Comparison of ENCODE assay signal across 20 cellular contexts in genomic region chr22:38952382-38952993, GRCh38. TPM values are rescaled to one million over a fixed set of nuclear protein-coding genes. Genes with fewer than 3 reads are reported as not detected.
A peak's percentile ranks its signal among the peaks of the same experiment; 100 is the strongest.
DNase-seq lines count a peak whose midpoint lies in the region; ATAC-seq and TF ChIP-seq lines count a peak whose summit lies in the region.
"Had no signal": no experiment of that assay in that cellular context is flagged by ENCODE, and none has a peak within 500 bp of the region (broad histone marks: within the 10 kb centered on the region; RNA-seq: fewer than 3 reads in every experiment).

No MANE protein-coding gene starts in this region.

- no peak for TF ChIP-seq CTCF in glutamatergic neuron (IDR thresholded peaks at IDR 0.05; ENCODE audit: partially characterized antibody, unreplicated experiment)
- TF ChIP-seq CTCF in transverse colon (IDR thresholded peaks at IDR 0.05), result no peak

- POLR2A ChIA-PET in activated CD4-positive, alpha-beta memory T cell treated with anti-CD3 and anti-CD28 coated beads for 36 hours (lab: Charles Lee), result interaction anchor here (1.2 to 2.6 kb wide), 4 partner anchors 10 to 79 kb away, joined by 6 to 27 read pairs (median 10); no protein-coding TSS in a partner anchor

- in situ Hi-C loops in transverse colon (cut with MboI; ENCODE audit: low pct_ligation_motif_present in 1 of 4, low pct_unique_long_range_greater_than_20kb in 1 of 4, low sequenced_read_pairs in 3 of 4), result no loop called here

- H3K36me3 ChIP-seq in transverse colon, result no peaks in the 10 kb centered on the region

- ATAC-seq in activated T-cell treated with anti-CD3 and anti-CD28 coated beads, Interleukin-2, amount 50 U/mL, for 4 hours, result no peak

- no peaks in the 10 kb centered on the region for H3K9me3 Mint-ChIP-seq in activated T-cell treated with anti-CD3 and anti-CD28 coated beads, Interleukin-2, amount 50 U/mL, for 24 hours
- no peaks in the 10 kb centered on the region for H3K9me3 Mint-ChIP-seq in activated T-cell treated with anti-CD3 and anti-CD28 coated beads, Interleukin-2, amount 50 U/mL, for 4 hours
- H3K9me3 Mint-ChIP-seq in activated CD4-positive, alpha-beta memory T cell treated with anti-CD3 and anti-CD28 coated beads for 36 hours, result no peaks in the 10 kb centered on the region
- H3K9me3 Mint-ChIP-seq in glutamatergic neuron (ENCODE audit: unreplicated experiment), result peaks cover 3% of the 10 kb centered on the region
- H3K9me3 Mint-ChIP-seq: activated naive CD4-positive, alpha-beta T cell treated with anti-CD3 and anti-CD28 coated beads, Interleukin-2, amount 50 U/mL, for 24 hours had no signal

- peaks cover 23% of the 10 kb centered on the region for H3K27me3 Mint-ChIP-seq in activated T-cell treated with anti-CD3 and anti-CD28 coated beads, Interleukin-2, amount 50 U/mL, for 24 hours
- peaks cover 7% of the 10 kb centered on the region for H3K27me3 Mint-ChIP-seq in activated T-cell treated with anti-CD3 and anti-CD28 coated beads, Interleukin-2, amount 50 U/mL, for 4 hours (ENCODE audit: low read depth)
- peaks cover 3% of the 10 kb centered on the region for H3K27me3 Mint-ChIP-seq in activated CD4-positive, alpha-beta memory T cell treated with anti-CD3 and anti-CD28 coated beads for 36 hours
- peaks cover 12% of the 10 kb centered on the region for H3K27me3 Mint-ChIP-seq in glutamatergic neuron (ENCODE audit: unreplicated experiment)
- H3K27me3 Mint-ChIP-seq: activated naive CD4-positive, alpha-beta T cell treated with anti-CD3 and anti-CD28 coated beads, Interleukin-2, amount 50 U/mL, for 24 hours had no signal

- DNase-seq in activated T-cell treated with anti-CD3 and anti-CD28 coated beads, Interleukin-2, amount 50 U/mL, for 24 hours, result no peak
- DNase-seq in activated T-cell treated with anti-CD3 and anti-CD28 coated beads, Interleukin-2, amount 50 U/mL, for 4 hours, result no peak
- no peak for DNase-seq in activated CD4-positive, alpha-beta memory T cell treated with anti-CD3 and anti-CD28 coated beads for 36 hours
- DNase-seq in glutamatergic neuron (no peak), transverse colon (no peak), SIG-M5 (lab: John Stamatoyannopoulos, UW) (no peak), SHP77 (lab: John Stamatoyannopoulos, UW) (no peak), HuH-7 (ENCODE audit: low spot score) (no peak)
- DNase-seq: H7, NCI-H1694, NCI-H345, nucleus accumbens, retina, trophoblast cell had no signal

- TF ChIP-seq EP300 in transverse colon (IDR thresholded peaks at IDR 0.05; ENCODE audit: low read depth), result no peak

- H3K4me3 ChIP-seq in transverse colon, result no peak overlapping the region
- H3K4me3 ChIP-seq: dorsolateral prefrontal cortex had no signal

- peak overlapping the region; percentile 42 for H3K27ac Mint-ChIP-seq in activated T-cell treated with anti-CD3 and anti-CD28 coated beads, Interleukin-2, amount 50 U/mL, for 24 hours
- peak overlapping the region; percentile 61 for H3K27ac Mint-ChIP-seq in activated CD4-positive, alpha-beta memory T cell treated with anti-CD3 and anti-CD28 coated beads for 36 hours
- peak overlapping the region; percentile 8 for H3K27ac Mint-ChIP-seq in glutamatergic neuron (ENCODE audit: unreplicated experiment)
- H3K27ac Mint-ChIP-seq: activated naive CD4-positive, alpha-beta T cell treated with anti-CD3 and anti-CD28 coated beads, Interleukin-2, amount 50 U/mL, for 24 hours had no signal

- TF ChIP-seq POLR2A in transverse colon (IDR thresholded peaks at IDR 0.05), result no peak

- H3K27ac ChIP-seq in transverse colon, result peak overlapping the region in 3 of 4 donors; percentile 66 to 75 (median 72)
- H3K27ac ChIP-seq: RWPE1 had no signal

- no peak overlapping the region for H3K4me3 Mint-ChIP-seq in activated T-cell treated with anti-CD3 and anti-CD28 coated beads, Interleukin-2, amount 50 U/mL, for 24 hours
- H3K4me3 Mint-ChIP-seq in activated T-cell treated with anti-CD3 and anti-CD28 coated beads, Interleukin-2, amount 50 U/mL, for 4 hours, result no peak overlapping the region
- peak overlapping the region; percentile 20 for H3K4me3 Mint-ChIP-seq in activated CD4-positive, alpha-beta memory T cell treated with anti-CD3 and anti-CD28 coated beads for 36 hours
- no peak overlapping the region for H3K4me3 Mint-ChIP-seq in glutamatergic neuron (ENCODE audit: unreplicated experiment)
- H3K4me3 Mint-ChIP-seq: activated naive CD4-positive, alpha-beta T cell treated with anti-CD3 and anti-CD28 coated beads, Interleukin-2, amount 50 U/mL, for 24 hours had no signal

- intact Hi-C loops in activated CD4-positive, alpha-beta memory T cell treated with anti-CD3 and anti-CD28 coated beads for 36 hours (cut with micrococcal nuclease), result no loop called here
- intact Hi-C loops in transverse colon (cut with DNase I; ENCODE audit: low total_unique reads), result no loop called here

- no peaks in the 10 kb centered on the region for H3K36me3 Mint-ChIP-seq in activated T-cell treated with anti-CD3 and anti-CD28 coated beads, Interleukin-2, amount 50 U/mL, for 24 hours (ENCODE audit: low read depth)
- no peaks in the 10 kb centered on the region for H3K36me3 Mint-ChIP-seq in activated T-cell treated with anti-CD3 and anti-CD28 coated beads, Interleukin-2, amount 50 U/mL, for 4 hours (ENCODE audit: insufficient read depth)
- no peaks in the 10 kb centered on the region for H3K36me3 Mint-ChIP-seq in activated CD4-positive, alpha-beta memory T cell treated with anti-CD3 and anti-CD28 coated beads for 36 hours
- no peaks in the 10 kb centered on the region for H3K36me3 Mint-ChIP-seq in glutamatergic neuron (ENCODE audit: unreplicated experiment)
- H3K36me3 Mint-ChIP-seq: activated naive CD4-positive, alpha-beta T cell treated with anti-CD3 and anti-CD28 coated beads, Interleukin-2, amount 50 U/mL, for 24 hours had no signal

- no peaks in the 10 kb centered on the region for H3K9me3 ChIP-seq in transverse colon

- H3K4me1 ChIP-seq in transverse colon, result peaks cover 6 to 46% (median 25%) of the 10 kb centered on the region in 4 donors

- peaks cover 33% of the 10 kb centered on the region for H3K4me1 Mint-ChIP-seq in activated T-cell treated with anti-CD3 and anti-CD28 coated beads, Interleukin-2, amount 50 U/mL, for 24 hours (ENCODE audit: low read depth)
- H3K4me1 Mint-ChIP-seq in activated T-cell treated with anti-CD3 and anti-CD28 coated beads, Interleukin-2, amount 50 U/mL, for 4 hours (ENCODE audit: low read depth), result peaks cover 15% of the 10 kb centered on the region
- peaks cover 39% of the 10 kb centered on the region for H3K4me1 Mint-ChIP-seq in activated CD4-positive, alpha-beta memory T cell treated with anti-CD3 and anti-CD28 coated beads for 36 hours (ENCODE audit: low read depth)
- H3K4me1 Mint-ChIP-seq in glutamatergic neuron (ENCODE audit: low read depth, unreplicated experiment), result peaks cover 15% of the 10 kb centered on the region

- CTCF ChIA-PET in activated CD4-positive, alpha-beta memory T cell treated with anti-CD3 and anti-CD28 coated beads for 36 hours (lab: Charles Lee), result interaction anchor here (6.9 kb wide), 1 partner anchor 83 kb away, joined by 45 read pairs; no protein-coding TSS in a partner anchor

- no peaks in the 10 kb centered on the region for H3K27me3 ChIP-seq in transverse colon

- 86 to 90% methylated on average over 2 to 12 of the region's 12 CpGs for WGBS in transverse colon (ENCODE audit: low coverage in 1 of 2), 2 donors

RNA-seq across cellular contexts. Expression of gene APOBEC3A, which starts 4.9 kb away (rescaled TPM):
- under 1 TPM in 1 of 3 donors, not detected in 2; 0.13 TPM for total RNA-seq in activated T-cell treated with anti-CD3 and anti-CD28 coated beads, Interleukin-2, amount 50 U/mL, for 4 hours
- total RNA-seq in activated CD4-positive, alpha-beta memory T cell treated with anti-CD3 and anti-CD28 coated beads for 36 hours, result under 1 TPM in 1 of 2 experiments, not detected in 1; 0.17 TPM
- total RNA-seq in glutamatergic neuron (ENCODE audit: unreplicated experiment) (not detected), transverse colon (1 to 10 TPM in 2 of 4 donors, not detected in 2; 2.7 to 3.0 TPM)
- total RNA-seq: Daoy, frontal cortex, H7, MCF 10A had no signal

RNA-seq across cellular contexts. Expression of gene APOBEC3B, which starts 29.7 kb away (rescaled TPM):
- 1 to 10 TPM; 1.1 to 2.1 (median 1.2) TPM for total RNA-seq in activated T-cell treated with anti-CD3 and anti-CD28 coated beads, Interleukin-2, amount 50 U/mL, for 4 hours
- total RNA-seq in activated CD4-positive, alpha-beta memory T cell treated with anti-CD3 and anti-CD28 coated beads for 36 hours, result 10 to 100 TPM; 43.9 to 44.3 TPM
- total RNA-seq in glutamatergic neuron (ENCODE audit: unreplicated experiment) (not detected), transverse colon (10 to 100 TPM in 2 of 4 donors, 1 to 10 TPM in 1, not detected in 1; 7.8 to 15.3 (median 10.9) TPM)
- total RNA-seq: frontal cortex had no signal

Comparison
In these comparisons a context has a peak if more than half of its experiments do, and no peak if none do; other contexts are left out.
1. H3K27ac Mint-ChIP-seq: peak in every context shown above with its lines; median percentile 61 in activated CD4-positive, alpha-beta memory T cell treated with anti-CD3 and anti-CD28 coated beads for 36 hours; 42 in activated T-cell treated with anti-CD3 and anti-CD28 coated beads, Interleukin-2, amount 50 U/mL, for 24 hours; 8 in glutamatergic neuron.